In genomic region chr22:39547587-39547947, GRCh38 we compare ENCODE assay signal across 31 cellular contexts. TPM values are rescaled to one million over a fixed set of nuclear protein-coding genes. Genes with fewer than 3 reads are reported as not detected.
"Had no signal": no experiment of that assay in that cellular context is flagged by ENCODE, and none has a peak within 500 bp of the region (broad histone marks: within the 10 kb centered on the region; RNA-seq: fewer than 3 reads in every experiment).

No MANE protein-coding gene starts in this region.

- DNase-seq: activated CD4-positive, alpha-beta memory T cell treated with anti-CD3 and anti-CD28 coated beads, Interleukin-2, amount 10 ng/mL, durations not matched to agents 7 days and 5 days; activated CD4-positive, alpha-beta T cell treated with anti-CD3 and anti-CD28 coated beads for 4 hours; activated CD4-positive, alpha-beta T cell treated with anti-CD3 and anti-CD28 coated beads, Interleukin-2, amount 50 U/mL, for 1 hour; activated CD8-positive, alpha-beta memory T cell treated with anti-CD3 and anti-CD28 coated beads for 24 hours; activated CD8-positive, alpha-beta memory T cell treated with anti-CD3 and anti-CD28 coated beads, Interleukin-2, amount 10 ng/mL, durations not matched to agents 7 days and 5 days; activated CD8-positive, alpha-beta memory T cell treated with anti-CD3 and anti-CD28 coated beads, Interleukin-2, amount 50 U/mL, for 48 hours; activated effector memory CD4-positive, alpha-beta T cell treated with Interleukin-2 at 50 U/mL for 16 hours; activated naive CD4-positive, alpha-beta T cell treated with anti-CD3 and anti-CD28 coated beads, Interleukin-2, amount 10 ng/mL, durations not matched to agents 7 days and 5 days; activated naive CD8-positive, alpha-beta T cell treated with anti-CD3 and anti-CD28 coated beads, Interleukin-2, amount 10 ng/mL, durations not matched to agents 7 days and 5 days; activated T-cell treated with anti-CD3 and anti-CD28 coated beads, Interleukin-2, amount 50 U/mL, for 48 hours; body of pancreas; central memory CD4-positive, alpha-beta T cell; MM.1S; NCI-H1436 treated with DMSO at 0.1 percent for 48 hours; NCI-H2029; NCI-H345; NCI-H510A; NCI-H526; NCI-H748 treated with DMSO at 0.1 percent for 48 hours; SHP77 treated with DMSO at 0.1 percent for 48 hours; SK-N-SH had no signal

- H3K27ac Mint-ChIP-seq: activated CD4-positive, alpha-beta memory T cell treated with anti-CD3 and anti-CD28 coated beads, Interleukin-2, amount 10 ng/mL, durations not matched to agents 7 days and 5 days; activated CD8-positive, alpha-beta memory T cell treated with anti-CD3 and anti-CD28 coated beads, Interleukin-2, amount 10 ng/mL, durations not matched to agents 7 days and 5 days; activated naive CD4-positive, alpha-beta T cell treated with anti-CD3 and anti-CD28 coated beads, Interleukin-2, amount 10 ng/mL, durations not matched to agents 7 days and 5 days; activated naive CD8-positive, alpha-beta T cell treated with anti-CD3 and anti-CD28 coated beads, Interleukin-2, amount 10 ng/mL, durations not matched to agents 7 days and 5 days; T-helper 1 cell treated with Interleukin-12 subunit alpha and Interleukin-12 subunit beta and Interleukin-4 antibody, amounts not matched to agents 30 μg/mL and 1 μg/mL, for 36 hours; WTC11 had no signal

- H3K9ac ChIP-seq: KMS-11, SK-N-SH had no signal

- H3K4me2 ChIP-seq: KMS-11 had no signal

- H3K9me3 ChIP-seq: body of pancreas, SJSA1, SK-N-SH had no signal

- H3K4me3 ChIP-seq: body of pancreas, SJSA1 had no signal

- H3K27ac ChIP-seq: body of pancreas, KMS-11, SJSA1 had no signal

- H3K36me3 Mint-ChIP-seq: activated CD8-positive, alpha-beta memory T cell treated with anti-CD3 and anti-CD28 coated beads, Interleukin-2, amount 10 ng/mL, durations not matched to agents 7 days and 5 days; activated naive CD4-positive, alpha-beta T cell treated with anti-CD3 and anti-CD28 coated beads, Interleukin-2, amount 10 ng/mL, durations not matched to agents 7 days and 5 days; activated naive CD8-positive, alpha-beta T cell treated with anti-CD3 and anti-CD28 coated beads, Interleukin-2, amount 10 ng/mL, durations not matched to agents 7 days and 5 days; WTC11 had no signal

- H3K4me1 ChIP-seq: body of pancreas, SJSA1 had no signal

- H3K36me3 ChIP-seq: SJSA1 had no signal

- ATAC-seq: activated CD4-positive, CD25-positive, alpha-beta regulatory T cell treated with anti-CD3 and anti-CD28 coated beads, Interleukin-2, amount 50 U/mL, for 24 hours; activated CD8-positive, alpha-beta memory T cell treated with anti-CD3 and anti-CD28 coated beads, Interleukin-2, amount 10 ng/mL, durations not matched to agents 7 days and 5 days; body of pancreas; Panc1; WTC11 had no signal

- H3K4me3 Mint-ChIP-seq: activated CD4-positive, alpha-beta memory T cell treated with anti-CD3 and anti-CD28 coated beads, Interleukin-2, amount 10 ng/mL, durations not matched to agents 7 days and 5 days; activated CD8-positive, alpha-beta memory T cell treated with anti-CD3 and anti-CD28 coated beads, Interleukin-2, amount 10 ng/mL, durations not matched to agents 7 days and 5 days; activated naive CD4-positive, alpha-beta T cell treated with anti-CD3 and anti-CD28 coated beads, Interleukin-2, amount 10 ng/mL, durations not matched to agents 7 days and 5 days; activated naive CD8-positive, alpha-beta T cell treated with anti-CD3 and anti-CD28 coated beads, Interleukin-2, amount 10 ng/mL, durations not matched to agents 7 days and 5 days; T-helper 1 cell treated with Interleukin-12 subunit alpha and Interleukin-12 subunit beta and Interleukin-4 antibody, amounts not matched to agents 30 μg/mL and 1 μg/mL, for 36 hours; WTC11 had no signal

- FAIRE-seq: astrocyte had no signal

RNA-seq across cellular contexts. Expression of gene CACNA1I, which starts 23.0 kb away (rescaled TPM):
- total RNA-seq: bronchial epithelial cell, LHCN-M2, RPMI7951 had no signal
- polyA plus RNA-seq: SK-N-SH had no signal
